8 cellular contexts compared by ENCODE assay signal in genomic region chr18:49491857-49492693, GRCh38. TPM values are rescaled to one million over a fixed set of nuclear protein-coding genes. Genes with fewer than 3 reads are reported as not detected.
A peak's percentile ranks its signal among the peaks of the same experiment; 100 is the strongest.
DNase-seq lines count a peak whose midpoint lies in the region; ATAC-seq and TF ChIP-seq lines count a peak whose summit lies in the region.

Gene RPL17, minus strand, starts transcription at chr18:49492465.

- ATAC-seq in GM19324 (IDR thresholded peaks at IDR 0.05; ENCODE audit: low FRiP score, unreplicated experiment) (peak; percentile 81), HG03571 (IDR thresholded peaks at IDR 0.05; ENCODE audit: unreplicated experiment) (peak; percentile 74)

- H3K27ac ChIP-seq in dorsolateral prefrontal cortex: peak within 1 kb of the TSS; percentile 15 to 95 (median 87)
- peak within 1 kb of the TSS; percentile 82 to 93 for H3K27ac ChIP-seq in liver (ENCODE audit: low read depth in 1 of 2, low read length in 2 of 2)

- H3K27me3 ChIP-seq in BE2C (no peaks in the 10 kb centered on the region), dorsolateral prefrontal cortex (no peaks in the 10 kb centered on the region), liver (ENCODE audit: control insufficient read depth in 4 of 4, insufficient read depth in 4 of 4, low read length in 3 of 4) (no peaks in the 10 kb centered on the region)

- H3K4me1 ChIP-seq in BE2C: no peaks in the 10 kb centered on the region
- H3K4me1 ChIP-seq in liver (ENCODE audit: control insufficient read depth in 4 of 4, insufficient read depth in 4 of 4, low read length in 3 of 4): peaks cover 0 to 18% (median 15%) of the 10 kb centered on the region in 4 donors

- under 1% methylated on average over 53 of the region's 53 CpGs for WGBS in liver

- H3K36me3 ChIP-seq in BE2C (peaks cover 40% of the 10 kb centered on the region), liver (ENCODE audit: control insufficient read depth in 4 of 4, insufficient read depth in 3 of 4, low read depth in 1 of 4, low read length in 3 of 4) (peaks cover 4 to 29% (median 25%) of the 10 kb centered on the region in 4 donors)

- H3K9me3 ChIP-seq in BE2C: no peaks in the 10 kb centered on the region
- H3K9me3 ChIP-seq in liver (ENCODE audit: control insufficient read depth in 4 of 4, low read length in 3 of 4): no peaks in the 10 kb centered on the region

- peak; percentile 77 for DNase-seq in BE2C
- peak; percentile 99 for DNase-seq in NCI-H82 (lab: John Stamatoyannopoulos, UW)
- DNase-seq in activated CD4-positive, alpha-beta T cell treated with anti-CD3 and anti-CD28 coated beads, Interleukin-2, amount 50 U/mL, for 48 hours: peak; percentile 79 to 86
- peak; percentile 23 to 94 (median 82) for DNase-seq in dorsolateral prefrontal cortex
- DNase-seq in stimulated activated CD4-positive, alpha-beta T cell treated with anti-CD3 and anti-CD28 coated beads, Interleukin-4, amount 100 ng/mL, for 24 hours: peak; percentile 91

- TF ChIP-seq RAD21 in liver (IDR thresholded peaks at IDR 0.05): peak; percentile 7 to 23

- peak within 1 kb of the TSS; percentile 65 for H3K4me3 ChIP-seq in BE2C (ENCODE audit: low read depth, low read length)
- peak within 1 kb of the TSS; percentile 61 to 95 (median 83) for H3K4me3 ChIP-seq in dorsolateral prefrontal cortex
- H3K4me3 ChIP-seq in liver (ENCODE audit: low read depth in 1 of 3, low read length in 3 of 3): peak within 1 kb of the TSS; percentile 84 to 100 (median 90)

- peak within 1 kb of the TSS; percentile 93 to 98 for H3K9ac ChIP-seq in liver (ENCODE audit: low read depth in 1 of 2, low read length in 2 of 2)

- intact Hi-C loops in dorsolateral prefrontal cortex (cut with DNase I): loop anchor here (1.0 to 10.0 kb wide), 3 partner anchors 32 to 815 kb away; partner anchors contain the start of genes CXXC1 (in 1 of the 2), DYM (in 1 of the 2) and MBD1 (in 1 of the 2)

- TF ChIP-seq CTCF in BE2C (IDR thresholded peaks at IDR 0.05; ENCODE audit: low read depth, low read length): no peak
- TF ChIP-seq CTCF in dorsolateral prefrontal cortex (IDR thresholded peaks at IDR 0.05 in 54 of 56, conservative IDR thresholded peaks at IDR 0.05 in 2 of 56; ENCODE audit: low read depth in 1 of 56, partially characterized antibody in 56 of 56): peak in 23 of 56 donors; percentile 6 to 51 (median 19)
- no peak for TF ChIP-seq CTCF in liver (IDR thresholded peaks at IDR 0.05; ENCODE audit: low read depth, low read length, missing input control)

TF ChIP-seq in liver, 16 proteins besides CTCF, POLR2A, EP300 and RAD21:
- TF ChIP-seq FOXA1 (IDR thresholded peaks at IDR 0.05) (no peak), TAF1 (conservative IDR thresholded peaks at IDR 0.05) (peak; percentile 99), SP1 (IDR thresholded peaks at IDR 0.05) (peak; percentile 40), ATF3 (IDR thresholded peaks at IDR 0.05) (no peak), GABPA (IDR thresholded peaks at IDR 0.05 in 1 of 2, conservative IDR thresholded peaks at IDR 0.05 in 1 of 2) (peak; percentile 42 to 83), HNF4A (conservative IDR thresholded peaks at IDR 0.05) (peak; percentile 5 to 29), REST (IDR thresholded peaks at IDR 0.05) (peak; percentile 94), RXRA (IDR thresholded peaks at IDR 0.05) (peak; percentile 31 to 32), YY1 (IDR thresholded peaks at IDR 0.05) (peak; percentile 92), HNF4G (IDR thresholded peaks at IDR 0.05) (no peak), EGR1 (IDR thresholded peaks at IDR 0.05; ENCODE audit: low read depth in 2 of 2) (peak in 1 of 2 donors; percentile 45), ZBTB33 (IDR thresholded peaks at IDR 0.05) (peak; percentile 100), FOXA2 (IDR thresholded peaks at IDR 0.05) (no peak)
- TF ChIP-seq, protein P1, sequence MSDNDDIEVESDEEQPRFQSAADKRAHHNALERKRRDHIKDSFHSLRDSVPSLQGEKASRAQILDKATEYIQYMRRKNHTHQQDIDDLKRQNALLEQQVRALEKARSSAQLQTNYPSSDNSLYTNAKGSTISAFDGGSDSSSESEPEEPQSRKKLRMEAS (IDR thresholded peaks at IDR 0.05): peak; percentile 65

RNA-seq across cellular contexts. Expression of gene RPL17, which starts in this region (rescaled TPM):
- polyA plus RNA-seq in BE2C (2012; ENCODE audit: insufficient read depth, insufficient read length, low read depth): 674 TPM
- total RNA-seq in dorsolateral prefrontal cortex (100 to 1,000 TPM; 334 to 642 (median 435) TPM), liver (1,000 to 10,000 TPM in 1 of 2 donors, 100 to 1,000 TPM in 1; 407 to 1,066 TPM)
- 100 to 1,000 TPM; 362 to 723 TPM for polyA plus RNA-seq in liver

Comparison
In these comparisons a context has a peak if more than half of its experiments do, and no peak if none do; other contexts are left out.
1. Peak in every context shown above with its lines: DNase-seq, ATAC-seq, H3K4me3 ChIP-seq and H3K27ac ChIP-seq.